ENCODE assay signal across 1 cellular context in the genomic region with DNA sequence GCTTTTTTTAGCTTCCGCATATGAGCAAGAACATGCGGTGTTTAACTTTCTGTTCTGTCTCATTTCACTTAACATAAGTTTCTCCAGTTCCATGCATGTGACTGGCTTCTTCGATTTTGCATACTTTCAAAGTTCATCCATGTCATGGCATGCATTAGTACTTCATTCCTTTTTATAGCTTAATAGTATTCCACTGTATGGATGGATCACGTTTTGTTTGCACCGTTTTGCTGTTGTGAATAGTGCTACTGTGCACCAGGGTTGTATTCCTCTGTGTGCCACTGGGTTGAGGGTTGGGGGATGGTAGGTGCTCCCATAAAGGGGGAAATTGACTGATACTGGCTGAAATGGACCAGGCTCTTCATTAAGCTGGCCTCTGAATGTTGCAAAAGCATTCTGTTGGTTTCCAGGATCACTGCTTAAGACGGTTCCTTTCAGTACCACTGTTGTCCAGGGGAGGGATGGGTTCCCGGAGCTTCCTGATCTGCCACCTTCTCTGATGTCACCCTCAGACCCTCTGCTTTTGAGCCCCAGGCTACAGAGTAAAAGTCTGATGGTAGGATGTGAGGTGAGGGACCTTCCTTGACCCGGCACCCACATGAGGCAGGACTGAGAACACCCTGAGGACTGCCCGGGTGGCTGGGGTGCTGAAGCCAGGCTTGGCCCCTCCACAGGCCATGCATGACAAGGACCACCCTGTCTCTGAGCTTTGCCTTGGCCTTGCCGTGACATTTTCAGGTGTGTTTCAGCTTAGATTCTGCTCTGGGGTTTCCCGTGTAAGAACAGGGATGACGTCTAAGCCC.
TF ChIP-seq lines count a peak whose summit lies in the region.

No MANE protein-coding gene starts in this region.

TF ChIP-seq in K562, 482 proteins besides CTCF, POLR2A, EP300 and RAD21 (continued from another document and continues in another):
- TF ChIP-seq, protein P1, sequence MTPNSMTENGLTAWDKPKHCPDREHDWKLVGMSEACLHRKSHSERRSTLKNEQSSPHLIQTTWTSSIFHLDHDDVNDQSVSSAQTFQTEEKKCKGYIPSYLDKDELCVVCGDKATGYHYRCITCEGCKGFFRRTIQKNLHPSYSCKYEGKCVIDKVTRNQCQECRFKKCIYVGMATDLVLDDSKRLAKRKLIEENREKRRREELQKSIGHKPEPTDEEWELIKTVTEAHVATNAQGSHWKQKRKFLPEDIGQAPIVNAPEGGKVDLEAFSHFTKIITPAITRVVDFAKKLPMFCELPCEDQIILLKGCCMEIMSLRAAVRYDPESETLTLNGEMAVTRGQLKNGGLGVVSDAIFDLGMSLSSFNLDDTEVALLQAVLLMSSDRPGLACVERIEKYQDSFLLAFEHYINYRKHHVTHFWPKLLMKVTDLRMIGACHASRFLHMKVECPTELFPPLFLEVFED (CRISPR knock-in tag; conservative IDR thresholded peaks at IDR 0.05), result no peak
- no peak for TF ChIP-seq NR2C1 (IDR thresholded peaks at IDR 0.05)
- no peak for TF ChIP-seq NR2C1 (tag; IDR thresholded peaks at IDR 0.05)
- no peak for TF ChIP-seq NR2F6 (CRISPR knock-in tag; IDR thresholded peaks at IDR 0.05)
- TF ChIP-seq, protein P2, sequence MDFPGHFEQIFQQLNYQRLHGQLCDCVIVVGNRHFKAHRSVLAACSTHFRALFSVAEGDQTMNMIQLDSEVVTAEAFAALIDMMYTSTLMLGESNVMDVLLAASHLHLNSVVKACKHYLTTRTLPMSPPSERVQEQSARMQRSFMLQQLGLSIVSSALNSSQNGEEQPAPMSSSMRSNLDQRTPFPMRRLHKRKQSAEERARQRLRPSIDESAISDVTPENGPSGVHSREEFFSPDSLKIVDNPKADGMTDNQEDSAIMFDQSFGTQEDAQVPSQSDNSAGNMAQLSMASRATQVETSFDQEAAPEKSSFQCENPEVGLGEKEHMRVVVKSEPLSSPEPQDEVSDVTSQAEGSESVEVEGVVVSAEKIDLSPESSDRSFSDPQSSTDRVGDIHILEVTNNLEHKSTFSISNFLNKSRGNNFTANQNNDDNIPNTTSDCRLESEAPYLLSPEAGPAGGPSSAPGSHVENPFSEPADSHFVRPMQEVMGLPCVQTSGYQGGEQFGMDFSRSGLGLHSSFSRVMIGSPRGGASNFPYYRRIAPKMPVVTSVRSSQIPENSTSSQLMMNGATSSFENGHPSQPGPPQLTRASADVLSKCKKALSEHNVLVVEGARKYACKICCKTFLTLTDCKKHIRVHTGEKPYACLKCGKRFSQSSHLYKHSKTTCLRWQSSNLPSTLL (IDR thresholded peaks at IDR 0.05), result no peak
- no peak for TF ChIP-seq DNMT1 (IDR thresholded peaks at IDR 0.05)
- TF ChIP-seq ZNF324 (CRISPR knock-in tag; IDR thresholded peaks at IDR 0.05), result no peak
- TF ChIP-seq, protein P3, sequence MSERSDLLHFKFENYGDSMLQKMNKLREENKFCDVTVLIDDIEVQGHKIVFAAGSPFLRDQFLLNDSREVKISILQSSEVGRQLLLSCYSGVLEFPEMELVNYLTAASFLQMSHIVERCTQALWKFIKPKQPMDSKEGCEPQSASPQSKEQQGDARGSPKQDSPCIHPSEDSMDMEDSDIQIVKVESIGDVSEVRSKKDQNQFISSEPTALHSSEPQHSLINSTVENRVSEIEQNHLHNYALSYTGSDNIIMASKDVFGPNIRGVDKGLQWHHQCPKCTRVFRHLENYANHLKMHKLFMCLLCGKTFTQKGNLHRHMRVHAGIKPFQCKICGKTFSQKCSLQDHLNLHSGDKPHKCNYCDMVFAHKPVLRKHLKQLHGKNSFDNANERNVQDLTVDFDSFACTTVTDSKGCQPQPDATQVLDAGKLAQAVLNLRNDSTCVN (CRISPR knock-in tag; IDR thresholded peaks at IDR 0.05), result no peak
- TF ChIP-seq JUN (IDR thresholded peaks at IDR 0.05; ENCODE audit: borderline replicate concordance, low read depth, low read length), result no peak
- no peak for TF ChIP-seq JUN (CRISPR knock-in tag; IDR thresholded peaks at IDR 0.05; ENCODE audit: borderline replicate concordance)
- TF ChIP-seq, protein P4, sequence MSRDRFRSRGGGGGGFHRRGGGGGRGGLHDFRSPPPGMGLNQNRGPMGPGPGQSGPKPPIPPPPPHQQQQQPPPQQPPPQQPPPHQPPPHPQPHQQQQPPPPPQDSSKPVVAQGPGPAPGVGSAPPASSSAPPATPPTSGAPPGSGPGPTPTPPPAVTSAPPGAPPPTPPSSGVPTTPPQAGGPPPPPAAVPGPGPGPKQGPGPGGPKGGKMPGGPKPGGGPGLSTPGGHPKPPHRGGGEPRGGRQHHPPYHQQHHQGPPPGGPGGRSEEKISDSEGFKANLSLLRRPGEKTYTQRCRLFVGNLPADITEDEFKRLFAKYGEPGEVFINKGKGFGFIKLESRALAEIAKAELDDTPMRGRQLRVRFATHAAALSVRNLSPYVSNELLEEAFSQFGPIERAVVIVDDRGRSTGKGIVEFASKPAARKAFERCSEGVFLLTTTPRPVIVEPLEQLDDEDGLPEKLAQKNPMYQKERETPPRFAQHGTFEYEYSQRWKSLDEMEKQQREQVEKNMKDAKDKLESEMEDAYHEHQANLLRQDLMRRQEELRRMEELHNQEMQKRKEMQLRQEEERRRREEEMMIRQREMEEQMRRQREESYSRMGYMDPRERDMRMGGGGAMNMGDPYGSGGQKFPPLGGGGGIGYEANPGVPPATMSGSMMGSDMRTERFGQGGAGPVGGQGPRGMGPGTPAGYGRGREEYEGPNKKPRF (IDR thresholded peaks at IDR 0.05; ENCODE audit: low read depth, low read length), result no peak
- TF ChIP-seq ZNF274 (IDR thresholded peaks at IDR 0.05; ENCODE audit: borderline replicate concordance, low read depth, low read length), result no peak
- no peak for TF ChIP-seq IFI16 (CRISPR knock-in tag; IDR thresholded peaks at IDR 0.05)
- no peak for TF ChIP-seq ZNF79 (CRISPR knock-in tag; IDR thresholded peaks at IDR 0.05; ENCODE audit: low read depth)
- TF ChIP-seq, protein P5, sequence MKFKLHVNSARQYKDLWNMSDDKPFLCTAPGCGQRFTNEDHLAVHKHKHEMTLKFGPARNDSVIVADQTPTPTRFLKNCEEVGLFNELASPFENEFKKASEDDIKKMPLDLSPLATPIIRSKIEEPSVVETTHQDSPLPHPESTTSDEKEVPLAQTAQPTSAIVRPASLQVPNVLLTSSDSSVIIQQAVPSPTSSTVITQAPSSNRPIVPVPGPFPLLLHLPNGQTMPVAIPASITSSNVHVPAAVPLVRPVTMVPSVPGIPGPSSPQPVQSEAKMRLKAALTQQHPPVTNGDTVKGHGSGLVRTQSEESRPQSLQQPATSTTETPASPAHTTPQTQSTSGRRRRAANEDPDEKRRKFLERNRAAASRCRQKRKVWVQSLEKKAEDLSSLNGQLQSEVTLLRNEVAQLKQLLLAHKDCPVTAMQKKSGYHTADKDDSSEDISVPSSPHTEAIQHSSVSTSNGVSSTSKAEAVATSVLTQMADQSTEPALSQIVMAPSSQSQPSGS (CRISPR knock-in tag; IDR thresholded peaks at IDR 0.05), result peak; percentile 36; the same call in 1 of the 2 replicates
- TF ChIP-seq, protein P6, sequence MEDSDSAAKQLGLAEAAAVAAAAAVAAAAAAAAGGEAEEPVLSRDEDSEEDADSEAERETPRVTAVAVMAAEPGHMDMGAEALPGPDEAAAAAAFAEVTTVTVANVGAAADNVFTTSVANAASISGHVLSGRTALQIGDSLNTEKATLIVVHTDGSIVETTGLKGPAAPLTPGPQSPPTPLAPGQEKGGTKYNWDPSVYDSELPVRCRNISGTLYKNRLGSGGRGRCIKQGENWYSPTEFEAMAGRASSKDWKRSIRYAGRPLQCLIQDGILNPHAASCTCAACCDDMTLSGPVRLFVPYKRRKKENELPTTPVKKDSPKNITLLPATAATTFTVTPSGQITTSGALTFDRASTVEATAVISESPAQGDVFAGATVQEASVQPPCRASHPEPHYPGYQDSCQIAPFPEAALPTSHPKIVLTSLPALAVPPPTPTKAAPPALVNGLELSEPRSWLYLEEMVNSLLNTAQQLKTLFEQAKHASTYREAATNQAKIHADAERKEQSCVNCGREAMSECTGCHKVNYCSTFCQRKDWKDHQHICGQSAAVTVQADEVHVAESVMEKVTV (CRISPR knock-in tag; IDR thresholded peaks at IDR 0.05), result no peak
- no peak for TF ChIP-seq HMG20B (CRISPR knock-in tag; IDR thresholded peaks at IDR 0.05)
- no peak for TF ChIP-seq SOX6 (IDR thresholded peaks at IDR 0.05)
- no peak for TF ChIP-seq BDP1 (IDR thresholded peaks at IDR 0.05; ENCODE audit: insufficient read depth, insufficient read length)
- TF ChIP-seq GABPB1 (CRISPR knock-in tag; IDR thresholded peaks at IDR 0.05), result no peak
- TF ChIP-seq, protein P7, sequence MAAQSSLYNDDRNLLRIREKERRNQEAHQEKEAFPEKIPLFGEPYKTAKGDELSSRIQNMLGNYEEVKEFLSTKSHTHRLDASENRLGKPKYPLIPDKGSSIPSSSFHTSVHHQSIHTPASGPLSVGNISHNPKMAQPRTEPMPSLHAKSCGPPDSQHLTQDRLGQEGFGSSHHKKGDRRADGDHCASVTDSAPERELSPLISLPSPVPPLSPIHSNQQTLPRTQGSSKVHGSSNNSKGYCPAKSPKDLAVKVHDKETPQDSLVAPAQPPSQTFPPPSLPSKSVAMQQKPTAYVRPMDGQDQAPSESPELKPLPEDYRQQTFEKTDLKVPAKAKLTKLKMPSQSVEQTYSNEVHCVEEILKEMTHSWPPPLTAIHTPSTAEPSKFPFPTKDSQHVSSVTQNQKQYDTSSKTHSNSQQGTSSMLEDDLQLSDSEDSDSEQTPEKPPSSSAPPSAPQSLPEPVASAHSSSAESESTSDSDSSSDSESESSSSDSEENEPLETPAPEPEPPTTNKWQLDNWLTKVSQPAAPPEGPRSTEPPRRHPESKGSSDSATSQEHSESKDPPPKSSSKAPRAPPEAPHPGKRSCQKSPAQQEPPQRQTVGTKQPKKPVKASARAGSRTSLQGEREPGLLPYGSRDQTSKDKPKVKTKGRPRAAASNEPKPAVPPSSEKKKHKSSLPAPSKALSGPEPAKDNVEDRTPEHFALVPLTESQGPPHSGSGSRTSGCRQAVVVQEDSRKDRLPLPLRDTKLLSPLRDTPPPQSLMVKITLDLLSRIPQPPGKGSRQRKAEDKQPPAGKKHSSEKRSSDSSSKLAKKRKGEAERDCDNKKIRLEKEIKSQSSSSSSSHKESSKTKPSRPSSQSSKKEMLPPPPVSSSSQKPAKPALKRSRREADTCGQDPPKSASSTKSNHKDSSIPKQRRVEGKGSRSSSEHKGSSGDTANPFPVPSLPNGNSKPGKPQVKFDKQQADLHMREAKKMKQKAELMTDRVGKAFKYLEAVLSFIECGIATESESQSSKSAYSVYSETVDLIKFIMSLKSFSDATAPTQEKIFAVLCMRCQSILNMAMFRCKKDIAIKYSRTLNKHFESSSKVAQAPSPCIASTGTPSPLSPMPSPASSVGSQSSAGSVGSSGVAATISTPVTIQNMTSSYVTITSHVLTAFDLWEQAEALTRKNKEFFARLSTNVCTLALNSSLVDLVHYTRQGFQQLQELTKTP (IDR thresholded peaks at IDR 0.05; ENCODE audit: low read depth in 1 of 2, partially characterized antibody in 2 of 2), result no peak
- no peak for TF ChIP-seq ZNF436 (CRISPR knock-in tag; IDR thresholded peaks at IDR 0.05)
- no peak for TF ChIP-seq BRD4 (IDR thresholded peaks at IDR 0.05)
- TF ChIP-seq ZNF140 (CRISPR knock-in tag; IDR thresholded peaks at IDR 0.05), result no peak
- no peak; the same call in 1 of the 2 replicates for TF ChIP-seq CBFB (CRISPR knock-in tag; IDR thresholded peaks at IDR 0.05)
- no peak for TF ChIP-seq POLR2AphosphoS5 (IDR thresholded peaks at IDR 0.05; ENCODE audit: control insufficient read depth, insufficient read depth, low read depth, low read length)
- TF ChIP-seq, protein P8, sequence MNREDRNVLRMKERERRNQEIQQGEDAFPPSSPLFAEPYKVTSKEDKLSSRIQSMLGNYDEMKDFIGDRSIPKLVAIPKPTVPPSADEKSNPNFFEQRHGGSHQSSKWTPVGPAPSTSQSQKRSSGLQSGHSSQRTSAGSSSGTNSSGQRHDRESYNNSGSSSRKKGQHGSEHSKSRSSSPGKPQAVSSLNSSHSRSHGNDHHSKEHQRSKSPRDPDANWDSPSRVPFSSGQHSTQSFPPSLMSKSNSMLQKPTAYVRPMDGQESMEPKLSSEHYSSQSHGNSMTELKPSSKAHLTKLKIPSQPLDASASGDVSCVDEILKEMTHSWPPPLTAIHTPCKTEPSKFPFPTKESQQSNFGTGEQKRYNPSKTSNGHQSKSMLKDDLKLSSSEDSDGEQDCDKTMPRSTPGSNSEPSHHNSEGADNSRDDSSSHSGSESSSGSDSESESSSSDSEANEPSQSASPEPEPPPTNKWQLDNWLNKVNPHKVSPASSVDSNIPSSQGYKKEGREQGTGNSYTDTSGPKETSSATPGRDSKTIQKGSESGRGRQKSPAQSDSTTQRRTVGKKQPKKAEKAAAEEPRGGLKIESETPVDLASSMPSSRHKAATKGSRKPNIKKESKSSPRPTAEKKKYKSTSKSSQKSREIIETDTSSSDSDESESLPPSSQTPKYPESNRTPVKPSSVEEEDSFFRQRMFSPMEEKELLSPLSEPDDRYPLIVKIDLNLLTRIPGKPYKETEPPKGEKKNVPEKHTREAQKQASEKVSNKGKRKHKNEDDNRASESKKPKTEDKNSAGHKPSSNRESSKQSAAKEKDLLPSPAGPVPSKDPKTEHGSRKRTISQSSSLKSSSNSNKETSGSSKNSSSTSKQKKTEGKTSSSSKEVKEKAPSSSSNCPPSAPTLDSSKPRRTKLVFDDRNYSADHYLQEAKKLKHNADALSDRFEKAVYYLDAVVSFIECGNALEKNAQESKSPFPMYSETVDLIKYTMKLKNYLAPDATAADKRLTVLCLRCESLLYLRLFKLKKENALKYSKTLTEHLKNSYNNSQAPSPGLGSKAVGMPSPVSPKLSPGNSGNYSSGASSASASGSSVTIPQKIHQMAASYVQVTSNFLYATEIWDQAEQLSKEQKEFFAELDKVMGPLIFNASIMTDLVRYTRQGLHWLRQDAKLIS (CRISPR knock-in tag; IDR thresholded peaks at IDR 0.05), result no peak
- no peak for TF ChIP-seq ZNF586 (CRISPR knock-in tag; conservative IDR thresholded peaks at IDR 0.05)
- TF ChIP-seq, protein P9, sequence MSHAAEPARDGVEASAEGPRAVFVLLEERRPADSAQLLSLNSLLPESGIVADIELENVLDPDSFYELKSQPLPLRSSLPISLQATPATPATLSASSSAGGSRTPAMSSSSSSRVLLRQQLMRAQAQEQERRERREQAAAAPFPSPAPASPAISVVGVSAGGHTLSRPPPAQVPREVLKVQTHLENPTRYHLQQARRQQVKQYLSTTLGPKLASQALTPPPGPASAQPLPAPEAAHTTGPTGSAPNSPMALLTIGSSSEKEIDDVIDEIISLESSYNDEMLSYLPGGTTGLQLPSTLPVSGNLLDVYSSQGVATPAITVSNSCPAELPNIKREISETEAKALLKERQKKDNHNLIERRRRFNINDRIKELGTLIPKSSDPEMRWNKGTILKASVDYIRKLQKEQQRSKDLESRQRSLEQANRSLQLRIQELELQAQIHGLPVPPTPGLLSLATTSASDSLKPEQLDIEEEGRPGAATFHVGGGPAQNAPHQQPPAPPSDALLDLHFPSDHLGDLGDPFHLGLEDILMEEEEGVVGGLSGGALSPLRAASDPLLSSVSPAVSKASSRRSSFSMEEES (CRISPR knock-in tag; IDR thresholded peaks at IDR 0.05), result no peak
- TF ChIP-seq, protein P10, sequence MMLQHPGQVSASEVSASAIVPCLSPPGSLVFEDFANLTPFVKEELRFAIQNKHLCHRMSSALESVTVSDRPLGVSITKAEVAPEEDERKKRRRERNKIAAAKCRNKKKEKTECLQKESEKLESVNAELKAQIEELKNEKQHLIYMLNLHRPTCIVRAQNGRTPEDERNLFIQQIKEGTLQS (IDR thresholded peaks at IDR 0.05), result no peak
- TF ChIP-seq, protein P10 (CRISPR knock-in tag; conservative IDR thresholded peaks at IDR 0.05), result 0 out of 2 replicates have a peak, but pooled peaks have one; percentile 31
- TF ChIP-seq RBM34 (IDR thresholded peaks at IDR 0.05; ENCODE audit: borderline replicate concordance, insufficient read depth, low read length), result no peak
- TF ChIP-seq GTF2E2 (tag; IDR thresholded peaks at IDR 0.05), result no peak
- TF ChIP-seq ZEB2 (IDR thresholded peaks at IDR 0.05), result no peak
- TF ChIP-seq BRD9 (IDR thresholded peaks at IDR 0.05; ENCODE audit: low read depth, partially characterized antibody), result no peak
- TF ChIP-seq LARP7 (IDR thresholded peaks at IDR 0.05), result no peak
- TF ChIP-seq TBL1XR1 (IDR thresholded peaks at IDR 0.05; ENCODE audit: low read length in 2 of 2), result no peak
